ENCODE assay signal across 22 cellular contexts in genomic region chr14:102342238-102342637, GRCh38. TPM values are rescaled to one million over a fixed set of nuclear protein-coding genes. Genes with fewer than 3 reads are reported as not detected.
DNase-seq lines count a peak whose midpoint lies in the region; ATAC-seq and TF ChIP-seq lines count a peak whose summit lies in the region.
"Had no signal": no experiment of that assay in that cellular context is flagged by ENCODE, and none has a peak within 500 bp of the region (broad histone marks: within the 10 kb centered on the region; RNA-seq: fewer than 3 reads in every experiment).

No MANE protein-coding gene starts in this region.

- no peak for ATAC-seq in stimulated activated effector memory CD8-positive, alpha-beta T cell treated with anti-CD3 and anti-CD28 coated beads, Interleukin-12 subunit alpha, Interleukin-12 subunit beta, amount 100 ng/mL, for 72 hours
- ATAC-seq in GM21367 (IDR thresholded peaks at IDR 0.05; ENCODE audit: unreplicated experiment) (no peak), left lobe of liver (no peak)
- ATAC-seq: GM12878, GM23338, HCT116 had no signal

- H3K27ac Mint-ChIP-seq in endothelial cell (ENCODE audit: unreplicated experiment) = no peak overlapping the region
- H3K27ac Mint-ChIP-seq in stimulated activated effector memory CD8-positive, alpha-beta T cell treated with anti-CD3 and anti-CD28 coated beads, Interleukin-12 subunit alpha, Interleukin-12 subunit beta, amount 100 ng/mL, for 72 hours = peak overlapping the region; percentile 60
- H3K27ac Mint-ChIP-seq: CD4-positive, CD25-positive, alpha-beta regulatory T cell; GM23338; HFFc6 had no signal

- peaks cover 36% of the 10 kb centered on the region for H3K36me3 Mint-ChIP-seq in endothelial cell (ENCODE audit: low read depth, unreplicated experiment)
- H3K36me3 Mint-ChIP-seq in stimulated activated effector memory CD8-positive, alpha-beta T cell treated with anti-CD3 and anti-CD28 coated beads, Interleukin-12 subunit alpha, Interleukin-12 subunit beta, amount 100 ng/mL, for 72 hours = peaks cover 96% of the 10 kb centered on the region

- peaks cover 2% of the 10 kb centered on the region for H3K27me3 Mint-ChIP-seq in endothelial cell (ENCODE audit: unreplicated experiment)
- H3K27me3 Mint-ChIP-seq: CD4-positive, CD25-positive, alpha-beta regulatory T cell; CD8-positive, alpha-beta memory T cell had no signal

- no peak for TF ChIP-seq CTCF in endothelial cell (IDR thresholded peaks at IDR 0.05; ENCODE audit: unreplicated experiment)

- H3K4me1 Mint-ChIP-seq in endothelial cell (ENCODE audit: unreplicated experiment) = no peaks in the 10 kb centered on the region
- no peaks in the 10 kb centered on the region for H3K4me1 Mint-ChIP-seq in stimulated activated effector memory CD8-positive, alpha-beta T cell treated with anti-CD3 and anti-CD28 coated beads, Interleukin-12 subunit alpha, Interleukin-12 subunit beta, amount 100 ng/mL, for 72 hours
- H3K4me1 Mint-ChIP-seq: CD8-positive, alpha-beta memory T cell had no signal

- peak overlapping the region; percentile 13 for H3K27ac ChIP-seq in caudate nucleus (ENCODE audit: low read depth, low read length)

- peak overlapping the region; percentile 53 for H3K4me3 Mint-ChIP-seq in endothelial cell (ENCODE audit: unreplicated experiment)
- H3K4me3 Mint-ChIP-seq in stimulated activated effector memory CD8-positive, alpha-beta T cell treated with anti-CD3 and anti-CD28 coated beads, Interleukin-12 subunit alpha, Interleukin-12 subunit beta, amount 100 ng/mL, for 72 hours = no peak overlapping the region
- H3K4me3 Mint-ChIP-seq: CD4-positive, CD25-positive, alpha-beta regulatory T cell; CD8-positive, alpha-beta memory T cell; GM23338; HFFc6 had no signal

- no peaks in the 10 kb centered on the region for H3K9me3 Mint-ChIP-seq in endothelial cell (ENCODE audit: unreplicated experiment)
- no peaks in the 10 kb centered on the region for H3K9me3 Mint-ChIP-seq in stimulated activated effector memory CD8-positive, alpha-beta T cell treated with anti-CD3 and anti-CD28 coated beads, Interleukin-12 subunit alpha, Interleukin-12 subunit beta, amount 100 ng/mL, for 72 hours
- H3K9me3 Mint-ChIP-seq: CD4-positive, CD25-positive, alpha-beta regulatory T cell; CD8-positive, alpha-beta memory T cell; GM23338; HFFc6 had no signal

- no peak for DNase-seq in caudate nucleus (lab: John Stamatoyannopoulos, UW)
- no peak for DNase-seq in endothelial cell (ENCODE audit: low spot score)
- no peak for DNase-seq in stimulated activated effector memory CD8-positive, alpha-beta T cell treated with anti-CD3 and anti-CD28 coated beads, Interleukin-12 subunit alpha, Interleukin-12 subunit beta, amount 100 ng/mL, for 72 hours (ENCODE audit: low spot score in 2 of 2)
- DNase-seq in NCI-H82 treated with DMSO at 0.1 percent for 48 hours (lab: John Stamatoyannopoulos, UW; ENCODE audit: unreplicated experiment) = no peak
- no peak for DNase-seq in left lobe of liver (ENCODE audit: low spot score)
- no peak for DNase-seq in ureter (ENCODE audit: low spot score)
- DNase-seq: ACHN; BE2C; C1 segment of cervical spinal cord; CD4-positive, CD25-positive, alpha-beta regulatory T cell; CD8-positive, alpha-beta memory T cell; COR-L47; DMS 273 treated with DMSO at 0.1 percent for 48 hours; DMS53; DND-41; EL; HFFc6; IMR-90 had no signal

RNA-seq across cellular contexts. Expression of gene CINP, which starts 20.5 kb away (rescaled TPM):
- total RNA-seq in endothelial cell (ENCODE audit: unreplicated experiment) (26.1 TPM), left lobe of liver (20.8 TPM), ureter (31.2 TPM)

RNA-seq across cellular contexts. Expression of gene TECPR2, which starts 20.5 kb away (rescaled TPM):
- total RNA-seq in endothelial cell (ENCODE audit: unreplicated experiment) = 28.9 TPM
- 15.1 TPM for total RNA-seq in left lobe of liver
- total RNA-seq in ureter = 36.3 TPM

RNA-seq across cellular contexts. Expression of gene ZNF839, which starts 22.7 kb away (rescaled TPM):
- total RNA-seq in endothelial cell (ENCODE audit: unreplicated experiment) (18.5 TPM), left lobe of liver (8.0 TPM), ureter (18.1 TPM)

RNA-seq across cellular contexts. Expression of gene MOK, which starts 37.3 kb away (rescaled TPM):
- 5.8 TPM for total RNA-seq in endothelial cell (ENCODE audit: unreplicated experiment)
- 3.2 TPM for total RNA-seq in left lobe of liver
- 24.4 TPM for total RNA-seq in ureter
